8 cellular contexts compared by ENCODE assay signal in the genomic region with DNA sequence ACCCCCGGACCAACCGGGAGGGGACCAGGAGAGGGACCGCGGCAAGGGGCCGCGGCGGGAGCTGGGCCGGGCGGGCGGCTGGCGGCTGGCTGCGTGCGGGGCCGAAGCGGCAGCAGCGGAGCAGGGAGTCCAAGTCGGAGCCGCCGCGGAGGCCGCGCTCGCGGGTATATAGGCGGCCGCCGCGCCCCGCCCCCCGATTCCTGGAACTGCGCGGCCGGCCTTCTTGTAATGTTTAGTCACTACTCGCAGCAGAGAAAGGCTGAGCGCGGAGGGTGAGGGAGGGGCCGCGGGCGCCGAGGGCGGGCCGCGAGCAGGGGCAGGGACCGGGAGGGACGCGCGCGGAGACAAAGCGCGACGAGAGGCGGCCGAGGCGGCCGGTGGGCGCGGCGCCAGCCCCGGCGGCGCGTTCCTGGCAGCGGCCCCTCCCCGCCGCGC. TPM values are rescaled to one million over a fixed set of nuclear protein-coding genes. Genes with fewer than 3 reads are reported as not detected.
DNase-seq lines count a peak whose midpoint lies in the region; ATAC-seq and TF ChIP-seq lines count a peak whose summit lies in the region.

SOCS3 (minus strand) TSS at position 142 of the 435 bp plus-strand sequence. CDS start 982 bp downstream, outside the sequence.

- H3K4me3 ChIP-seq in GM12875 (ENCODE audit: low read depth, low read length) (peak within 1 kb of the TSS; percentile 36), spleen (peak within 1 kb of the TSS; percentile 58 to 98 (median 89))

- intact Hi-C loops in spleen (cut with DNase I; ENCODE audit: low total_unique reads): loop anchor here (5.0 kb wide), 1 partner anchor 57 kb away; no protein-coding TSS in a partner anchor

- peaks cover 0 to 35% (median 25%) of the 10 kb centered on the region in 6 donors for H3K36me3 ChIP-seq in spleen

- peaks cover 0 to 27% (median 0%) of the 10 kb centered on the region in 7 donors for H3K27me3 ChIP-seq in spleen (replicated peaks in 1 of 7)

- 0 to 1% (median 0%) methylated on average over 32 to 66 of the region's 66 CpGs for WGBS in spleen, 5 donors

- H3K27ac ChIP-seq in caudate nucleus (ENCODE audit: low read depth, low read length): peak within 1 kb of the TSS; percentile 62
- H3K27ac ChIP-seq in spleen: peak within 1 kb of the TSS; percentile 85 to 98 (median 96)

- DNase-seq in NCI-H345 (lab: John Stamatoyannopoulos, UW): peak; percentile 93
- DNase-seq in caudate nucleus (lab: John Stamatoyannopoulos, UW): peak in 55 of 61 donors; percentile 21 to 93 (median 70)
- peak; percentile 97 for DNase-seq in iris pigment epithelial cell (ENCODE audit: low read depth)
- DNase-seq in spleen: peak; percentile 99
- no peak for DNase-seq in OCI-M2 (lab: John Stamatoyannopoulos, UW; ENCODE audit: unreplicated experiment)

- TF ChIP-seq CTCF in GM12875 (IDR thresholded peaks at IDR 0.05; ENCODE audit: borderline replicate concordance, insufficient read depth, low read depth, low read length): no peak
- TF ChIP-seq CTCF in spleen (IDR thresholded peaks at IDR 0.05 in 8 of 11, conservative IDR thresholded peaks at IDR 0.05 in 3 of 11): no peak

- peak; percentile 28 for ATAC-seq in HG03064 (IDR thresholded peaks at IDR 0.05; ENCODE audit: low read depth, unreplicated experiment)
- ATAC-seq in activated CD4-positive, CD25-positive, alpha-beta regulatory T cell treated with anti-CD3 and anti-CD28 coated beads, Interleukin-2, amount 50 U/mL, for 24 hours: peak; percentile 70 to 77

- peak in 2 of 3 donors; percentile 91 to 96 for TF ChIP-seq POLR2A in spleen (IDR thresholded peaks at IDR 0.05)

- peaks cover 31 to 70% (median 64%) of the 10 kb centered on the region in 6 donors for H3K4me1 ChIP-seq in spleen

- no peaks in the 10 kb centered on the region for H3K9me3 ChIP-seq in spleen

RNA-seq across cellular contexts. Expression of gene SOCS3, which starts in this region (rescaled TPM):
- 100 to 1,000 TPM in 4 of 7 donors, 10 to 100 TPM in 3; 21.4 to 164 (median 103) TPM for total RNA-seq in spleen
- polyA plus RNA-seq in spleen: 10 to 100 TPM; 10.7 to 22.2 (median 12.2) TPM
